In genomic region chr7:139109983-139110411, GRCh38 we compare ENCODE assay signal across 10 cellular contexts. TPM values are rescaled to one million over a fixed set of nuclear protein-coding genes. Genes with fewer than 3 reads are reported as not detected.
DNase-seq lines count a peak whose midpoint lies in the region; ATAC-seq, FAIRE-seq and TF ChIP-seq lines count a peak whose summit lies in the region.
"Had no signal": no experiment of that assay in that cellular context is flagged by ENCODE, and none has a peak within 500 bp of the region (broad histone marks: within the 10 kb centered on the region; RNA-seq: fewer than 3 reads in every experiment).

No MANE protein-coding gene starts in this region.

- DNase-seq in activated naive CD4-positive, alpha-beta T cell (lab: John Stamatoyannopoulos, UW) = no peak
- no peak for DNase-seq in activated naive CD4-positive, alpha-beta T cell treated with anti-CD3 and anti-CD28 coated beads, Interleukin-2, amount 50 U/mL, for 72 hours (ENCODE audit: low spot score in 2 of 2)
- DNase-seq in HepG2 (ENCODE audit: low spot score) (no peak), type B pancreatic cell (ENCODE audit: extremely low spot score, unreplicated experiment) (no peak), SHP77 treated with DMSO at 0.1 percent for 48 hours (lab: John Stamatoyannopoulos, UW) (no peak), kidney tubule cell (ENCODE audit: low spot score) (no peak), ACHN (no peak)

- peak overlapping the region; percentile 66 for H2AFZ ChIP-seq in HepG2 (ENCODE audit: low read length)

- FAIRE-seq in HepG2 (lab: Jason Lieb, UNC) = no peak
- FAIRE-seq: colon, G401.6 had no signal

- ATAC-seq in activated naive CD4-positive, alpha-beta T cell treated with anti-CD3 and anti-CD28 coated beads, Interleukin-2, amount 50 U/mL, for 72 hours = peak in 1 of 2 donors; percentile 33
- ATAC-seq in HepG2 = no peak

- H3K27ac Mint-ChIP-seq in activated naive CD4-positive, alpha-beta T cell treated with anti-CD3 and anti-CD28 coated beads, Interleukin-2, amount 50 U/mL, for 24 hours = peak overlapping the region; percentile 98
- peak overlapping the region; percentile 97 to 98 for H3K27ac Mint-ChIP-seq in activated naive CD4-positive, alpha-beta T cell treated with anti-CD3 and anti-CD28 coated beads, Interleukin-2, amount 50 U/mL, for 72 hours
- H3K27ac Mint-ChIP-seq in type B pancreatic cell = peak overlapping the region; percentile 72

- BruUV-seq in HepG2 (replicated peaks; lab: Mats Ljungman, UMichigan) = no TSS peak

- H3K4me3 Mint-ChIP-seq in activated naive CD4-positive, alpha-beta T cell treated with anti-CD3 and anti-CD28 coated beads, Interleukin-2, amount 50 U/mL, for 24 hours = peak overlapping the region; percentile 100
- peak overlapping the region; percentile 94 for H3K4me3 Mint-ChIP-seq in type B pancreatic cell

- H3K9me3 ChIP-seq in HepG2 (ENCODE audit: low read length) = no peaks in the 10 kb centered on the region

- H3K4me1 ChIP-seq in HepG2 (ENCODE audit: insufficient read depth, low read length) = peaks cover 67% of the 10 kb centered on the region

- peak overlapping the region; percentile 77 for H3K9ac ChIP-seq in HepG2 (ENCODE audit: insufficient read depth, low read depth, low read length)

- POLR2A ChIA-PET in HepG2 (lab: Yijun Ruan, JAX) = interaction anchor here (0.8 kb wide), 1 partner anchor 24 kb away, joined by 3 read pairs; a partner anchor contains a TSS

- in situ Hi-C loops in HepG2 (cut with HindIII; ENCODE audit: extremely low pct_ligation_motif_present, low pct_unique_long_range_greater_than_20kb) (no loop called here), ACHN (cut with HindIII; ENCODE audit: low pct_ligation_motif_present, low pct_unique_long_range_greater_than_20kb, low sequenced_read_pairs) (no loop called here)

- H3K79me2 ChIP-seq in HepG2 (ENCODE audit: insufficient read depth, low read length) = peaks cover 39% of the 10 kb centered on the region

- no peaks in the 10 kb centered on the region for H3K27me3 Mint-ChIP-seq in activated naive CD4-positive, alpha-beta T cell treated with anti-CD3 and anti-CD28 coated beads, Interleukin-2, amount 50 U/mL, for 24 hours
- H3K27me3 Mint-ChIP-seq in type B pancreatic cell = peaks cover 44% of the 10 kb centered on the region

- CTCF ChIA-PET in HepG2 (lab: Yijun Ruan, JAX; ENCODE audit: low intra/inter-chr PET ratio, low total read pairs) = no interaction called here

- no peaks in the 10 kb centered on the region; a peak in 1 of 5 replicates for H3K27me3 ChIP-seq in HepG2 (ENCODE audit: control insufficient read depth in 1 of 2, insufficient read depth in 2 of 2, low read length in 2 of 2)

- H3K36me3 ChIP-seq in HepG2 (replicated peaks in 1 of 2; ENCODE audit: control insufficient read depth in 1 of 2, insufficient read depth in 2 of 2, low read length in 2 of 2) = no peaks in the 10 kb centered on the region

- TF ChIP-seq RAD21 in HepG2 (CRISPR knock-in tag; IDR thresholded peaks at IDR 0.05) = no peak

- TF ChIP-seq POLR2A in HepG2 (IDR thresholded peaks at IDR 0.05; ENCODE audit: insufficient read depth in 1 of 2, low read depth in 2 of 2, low read length in 2 of 2) = no peak

- no peaks in the 10 kb centered on the region for H4K20me1 ChIP-seq in HepG2 (ENCODE audit: insufficient read depth, low read length)

- H3K9me3 Mint-ChIP-seq in activated naive CD4-positive, alpha-beta T cell treated with anti-CD3 and anti-CD28 coated beads, Interleukin-2, amount 50 U/mL, for 24 hours = peaks cover 5% of the 10 kb centered on the region
- H3K9me3 Mint-ChIP-seq in activated naive CD4-positive, alpha-beta T cell treated with anti-CD3 and anti-CD28 coated beads, Interleukin-2, amount 50 U/mL, for 72 hours = peaks cover 7 to 16% of the 10 kb centered on the region in 2 donors
- H3K9me3 Mint-ChIP-seq in type B pancreatic cell = no peaks in the 10 kb centered on the region

- TF ChIP-seq EP300 in HepG2 (IDR thresholded peaks at IDR 0.05; ENCODE audit: low read depth in 2 of 2, low read length in 2 of 2) (no peak), HepG2 (CRISPR knock-in tag; IDR thresholded peaks at IDR 0.05; ENCODE audit: borderline replicate concordance) (no peak)

- H3K36me3 Mint-ChIP-seq in activated naive CD4-positive, alpha-beta T cell treated with anti-CD3 and anti-CD28 coated beads, Interleukin-2, amount 50 U/mL, for 24 hours = peaks cover 16% of the 10 kb centered on the region
- H3K36me3 Mint-ChIP-seq in activated naive CD4-positive, alpha-beta T cell treated with anti-CD3 and anti-CD28 coated beads, Interleukin-2, amount 50 U/mL, for 72 hours = peaks cover 52 to 53% of the 10 kb centered on the region in 2 donors
- H3K36me3 Mint-ChIP-seq in type B pancreatic cell = no peaks in the 10 kb centered on the region

- peak overlapping the region; percentile 72 to 91 (median 80) for H3K4me3 ChIP-seq in HepG2 (replicated peaks in 1 of 3; ENCODE audit: insufficient read depth in 1 of 3, low read depth in 2 of 3, low read length in 3 of 3)

- peaks cover 51% of the 10 kb centered on the region for H3K4me1 Mint-ChIP-seq in activated naive CD4-positive, alpha-beta T cell treated with anti-CD3 and anti-CD28 coated beads, Interleukin-2, amount 50 U/mL, for 24 hours
- H3K4me1 Mint-ChIP-seq in type B pancreatic cell (ENCODE audit: unreplicated experiment) = peaks cover 12% of the 10 kb centered on the region

- peak overlapping the region; percentile 91 for H3K27ac ChIP-seq in HepG2 (ENCODE audit: extremely low read length, insufficient read depth, low read length)

- WGBS in HepG2 (ENCODE audit: low lambda C conversion rate) = 3% methylated on average over 13 of the region's 16 CpGs

- peak overlapping the region; percentile 97 for H3K4me2 ChIP-seq in HepG2 (ENCODE audit: low read depth, low read length)

- intact Hi-C loops in HepG2 (cut with micrococcal nuclease; ENCODE audit: unreplicated experiment) = loop anchor here (1.0 to 10.0 kb wide), 4 partner anchors 7 to 235 kb away; partner anchors contain the start of genes FMC1 and UBN2

- TF ChIP-seq CTCF in HepG2 (CRISPR knock-in tag; IDR thresholded peaks at IDR 0.05) (no peak), type B pancreatic cell (conservative IDR thresholded peaks at IDR 0.05) (no peak)

TF ChIP-seq in HepG2, 621 proteins besides CTCF, POLR2A, EP300 and RAD21 (continues in another document):
- TF ChIP-seq MIXL1 (CRISPR knock-in tag; IDR thresholded peaks at IDR 0.05) (peak; percentile 22; the same call in 1 of the 2 replicates), SYNCRIP (IDR thresholded peaks at IDR 0.05; ENCODE audit: insufficient read depth, low read depth, low read length) (no peak), ZNF12 (CRISPR knock-in tag; IDR thresholded peaks at IDR 0.05) (no peak), ZNF343 (CRISPR knock-in tag; IDR thresholded peaks at IDR 0.05) (no peak), CEBPZ (IDR thresholded peaks at IDR 0.05; ENCODE audit: low read length) (no peak)

RNA-seq across cellular contexts. Expression of gene ZC3HAV1, which starts 0.5 kb away (rescaled TPM):
- 100 to 1,000 TPM in 1 of 2 donors, 10 to 100 TPM in 1; 97.8 to 167 TPM for total RNA-seq in activated naive CD4-positive, alpha-beta T cell treated with anti-CD3 and anti-CD28 coated beads, Interleukin-2, amount 50 U/mL, for 72 hours
- total RNA-seq in HepG2 (2016; rRNA removed; fragmentation: Illumina TruSeq; extraction: Trizol) (23.7 and 33.5 TPM in 2 replicates), type B pancreatic cell (ENCODE audit: low replicate concordance) (20.7 and 30.5 TPM in 2 replicates)
- total RNA-seq in HepG2 (2016; cell fraction: cytosol; rRNA removed; fragmentation: Illumina TruSeq; extraction: Trizol; ENCODE audit: low read depth) = 3.5 and 4.3 TPM in 2 replicates
- 22.9 and 29.8 TPM in 2 replicates for total RNA-seq in HepG2 (2016; cell fraction: insoluble cytoplasmic fraction; rRNA removed; fragmentation: Illumina TruSeq; extraction: Trizol)
- total RNA-seq in HepG2 (2016; cell fraction: membrane; rRNA removed; fragmentation: Illumina TruSeq; extraction: Trizol) = 9.5 and 10.0 TPM in 2 replicates
- 19.8 and 20.1 TPM in 2 replicates for total RNA-seq in HepG2 (2016; cell fraction: nucleus; rRNA removed; fragmentation: Illumina TruSeq; extraction: Trizol)
- polyA plus RNA-seq in HepG2 (2011; rRNA removed) = 12.7 and 13.7 TPM in 2 replicates
- 6.8 and 12.0 TPM in 2 replicates for polyA plus RNA-seq in HepG2 (2011; cell fraction: cytosol; rRNA removed)
- 5.7 and 7.7 TPM in 2 replicates for polyA plus RNA-seq in HepG2 (2011; cell fraction: nucleus; rRNA removed)
- polyA plus RNA-seq in HepG2 (2012) = 9.0 and 9.1 TPM in 2 replicates
- 0.80 and 0.85 TPM in 2 replicates for polyA plus RNA-seq in HepG2 (2016; cell fraction: cytosol; fragmentation: Illumina TruSeq; extraction: Trizol; ENCODE audit: low read depth)
- 25.7 and 27.7 TPM in 2 replicates for polyA plus RNA-seq in HepG2 (2016; cell fraction: insoluble cytoplasmic fraction; fragmentation: Illumina TruSeq; extraction: Trizol; ENCODE audit: low read depth)
- 2.5 and 2.7 TPM in 2 replicates for polyA plus RNA-seq in HepG2 (2016; cell fraction: membrane; fragmentation: Illumina TruSeq; extraction: Trizol; ENCODE audit: low read depth)
- polyA plus RNA-seq in HepG2 (2016; cell fraction: nucleus; fragmentation: Illumina TruSeq; extraction: Trizol; ENCODE audit: insufficient read depth, low read depth) = 17.5 and 18.1 TPM in 2 replicates
- polyA minus RNA-seq in HepG2 (2011; rRNA and poly(A)+ RNA removed; ENCODE audit: low replicate concordance) = 30.1 and 55.4 TPM in 2 replicates
- 18.6 and 25.6 TPM in 2 replicates for polyA minus RNA-seq in HepG2 (2011; cell fraction: cytosol; rRNA and poly(A)+ RNA removed)
- 17.3 and 24.6 TPM in 2 replicates for polyA minus RNA-seq in HepG2 (2011; cell fraction: nucleus; rRNA and poly(A)+ RNA removed)
